In the genomic region with DNA sequence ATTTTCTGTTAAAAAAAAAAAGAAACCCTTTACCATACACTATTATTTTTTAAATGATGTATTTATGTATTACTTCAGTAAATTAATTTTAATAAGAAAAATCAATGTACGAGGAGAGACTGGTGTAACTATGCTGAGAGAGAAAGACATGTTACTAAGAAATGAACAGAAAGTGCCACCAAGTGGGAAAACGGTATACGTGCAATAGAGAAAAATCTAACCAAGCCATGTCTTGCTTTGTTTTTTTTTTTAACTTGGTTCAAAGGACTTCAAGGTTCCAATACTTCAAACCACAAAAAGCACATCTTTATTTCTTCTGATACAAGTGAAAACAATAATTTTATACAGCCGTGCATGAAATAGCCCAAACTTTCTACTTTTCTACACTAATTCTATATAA, we compare ENCODE assay signal across 10 cellular contexts. TPM values are rescaled to one million over a fixed set of nuclear protein-coding genes. Genes with fewer than 3 reads are reported as not detected.
DNase-seq lines count a peak whose midpoint lies in the region; ATAC-seq, FAIRE-seq and TF ChIP-seq lines count a peak whose summit lies in the region.
"Had no signal": no experiment of that assay in that cellular context is flagged by ENCODE, and none has a peak within 500 bp of the region (broad histone marks: within the 10 kb centered on the region; RNA-seq: fewer than 3 reads in every experiment).

No MANE protein-coding gene starts in this region.

- H3K27me3 ChIP-seq in DND-41 (ENCODE audit: insufficient read depth, low read length, poor library complexity) (no peaks in the 10 kb centered on the region), Karpas-422 (ENCODE audit: low read length) (no peaks in the 10 kb centered on the region), bronchial epithelial cell (ENCODE audit: control insufficient read depth, insufficient read depth, low read length) (no peaks in the 10 kb centered on the region)
- H3K27me3 ChIP-seq in naive thymus-derived CD4-positive, alpha-beta T cell (ENCODE audit: control insufficient read depth in 2 of 2, insufficient read depth in 2 of 2, low read length in 2 of 2), result no peaks in the 10 kb centered on the region

- peak; percentile 50 for TF ChIP-seq CTCF in DND-41 (IDR thresholded peaks at IDR 0.05; ENCODE audit: borderline replicate concordance, extremely low read depth, low read length, poor library complexity, severe bottlenecking)
- no peak for TF ChIP-seq CTCF in bronchial epithelial cell (IDR thresholded peaks at IDR 0.05; ENCODE audit: insufficient read depth, low read length, severe bottlenecking)

- H3K36me3 Mint-ChIP-seq in naive thymus-derived CD4-positive, alpha-beta T cell, result peaks cover 5 to 22% (median 9%) of the 10 kb centered on the region in 5 donors
- H3K36me3 Mint-ChIP-seq in stimulated activated effector memory CD8-positive, alpha-beta T cell treated with anti-CD3 and anti-CD28 coated beads, Interleukin-12 subunit alpha, Interleukin-12 subunit beta, amount 100 ng/mL, for 72 hours, result peaks cover 34% of the 10 kb centered on the region

- peaks cover 15% of the 10 kb centered on the region; the same call in 1 of the 2 replicates for H3K36me3 ChIP-seq in DND-41 (ENCODE audit: insufficient read depth, low read length)
- H3K36me3 ChIP-seq in Karpas-422 (ENCODE audit: insufficient read depth, low read length), result peaks cover 23% of the 10 kb centered on the region
- H3K36me3 ChIP-seq in bronchial epithelial cell (ENCODE audit: control insufficient read depth, insufficient read depth, low read length), result no peaks in the 10 kb centered on the region
- H3K36me3 ChIP-seq in naive thymus-derived CD4-positive, alpha-beta T cell (ENCODE audit: control insufficient read depth in 2 of 3, insufficient read depth in 3 of 3, low read length in 3 of 3), result peaks cover 0 to 3% (median 0%) of the 10 kb centered on the region in 3 experiments

- intact Hi-C loops in naive thymus-derived CD4-positive, alpha-beta T cell (cut with micrococcal nuclease), result loop anchor here (1.0 to 10.0 kb wide), 11 partner anchors 92 to 1524 kb away; partner anchors contain the start of genes NR2C1 (in 1 of the 2) and PLXNC1 (in 1 of the 2)

- H3K4me1 ChIP-seq in DND-41 (ENCODE audit: insufficient read depth, low read length) (no peaks in the 10 kb centered on the region), Karpas-422 (ENCODE audit: low read length) (peaks cover 57% of the 10 kb centered on the region)
- H3K4me1 ChIP-seq in naive thymus-derived CD4-positive, alpha-beta T cell (ENCODE audit: control insufficient read depth in 2 of 2, insufficient read depth in 2 of 2, low read length in 2 of 2), result peaks cover 0 to 32% of the 10 kb centered on the region in 2 donors

- peak; percentile 39; the same call in 1 of the 3 replicates for ATAC-seq in DND-41 (ENCODE audit: insufficient read depth, low read depth)
- ATAC-seq in naive thymus-derived CD4-positive, alpha-beta T cell, result peak; percentile 76
- ATAC-seq in stimulated activated effector memory CD8-positive, alpha-beta T cell treated with anti-CD3 and anti-CD28 coated beads, Interleukin-12 subunit alpha, Interleukin-12 subunit beta, amount 100 ng/mL, for 72 hours, result no peak
- no peak for ATAC-seq in HG03097 (IDR thresholded peaks at IDR 0.05; ENCODE audit: low FRiP score, unreplicated experiment)

- no peaks in the 10 kb centered on the region for H3K27me3 Mint-ChIP-seq in naive thymus-derived CD4-positive, alpha-beta T cell

- no peak overlapping the region for H3K4me2 ChIP-seq in DND-41 (ENCODE audit: insufficient read depth, low read length)
- no peak overlapping the region for H3K4me2 ChIP-seq in Karpas-422 (ENCODE audit: low read depth, low read length, poor library complexity, severe bottlenecking)

- H3K4me3 ChIP-seq in DND-41 (ENCODE audit: low read depth in 1 of 2, low read length in 2 of 2), result no peak overlapping the region
- H3K4me3 ChIP-seq in Karpas-422 (ENCODE audit: low read length), result no peak overlapping the region
- H3K4me3 ChIP-seq in bronchial epithelial cell (ENCODE audit: low read depth, low read length), result no peak overlapping the region
- no peak overlapping the region for H3K4me3 ChIP-seq in naive thymus-derived CD4-positive, alpha-beta T cell (ENCODE audit: low read length)

- CTCF ChIA-PET in naive thymus-derived CD4-positive, alpha-beta T cell (lab: Charles Lee), result interaction anchor here (1.4 to 2.1 kb wide), 4 partner anchors 10 to 376 kb away, joined by 4 to 12 read pairs (median 6); no protein-coding TSS in a partner anchor

- peak overlapping the region in 8 of 9 donors; percentile 30 to 86 (median 72) for H3K27ac Mint-ChIP-seq in naive thymus-derived CD4-positive, alpha-beta T cell
- H3K27ac Mint-ChIP-seq in stimulated activated effector memory CD8-positive, alpha-beta T cell treated with anti-CD3 and anti-CD28 coated beads, Interleukin-12 subunit alpha, Interleukin-12 subunit beta, amount 100 ng/mL, for 72 hours, result no peak overlapping the region

- no peaks in the 10 kb centered on the region for H3K9me2 ChIP-seq in Karpas-422 (replicated peaks; ENCODE audit: insufficient read depth, low read length)

- DNase-seq in DND-41, result no peak
- DNase-seq in Karpas-422, result peak; percentile 58
- peak; percentile 22 for DNase-seq in bronchial epithelial cell (ENCODE audit: low read depth)
- peak in 7 of 9 donors; percentile 20 to 73 (median 60) for DNase-seq in naive thymus-derived CD4-positive, alpha-beta T cell
- DNase-seq in stimulated activated effector memory CD8-positive, alpha-beta T cell treated with anti-CD3 and anti-CD28 coated beads, Interleukin-12 subunit alpha, Interleukin-12 subunit beta, amount 100 ng/mL, for 72 hours (ENCODE audit: low spot score in 2 of 2), result no peak
- DNase-seq in NCI-H446 treated with DMSO at 0.1 percent for 48 hours (lab: John Stamatoyannopoulos, UW), result no peak
- DNase-seq in HK-2 (ENCODE audit: unreplicated experiment), result no peak
- DNase-seq: effector CD4-positive, alpha-beta T cell; NCI-H82 had no signal

- peaks cover 22 to 88% (median 67%) of the 10 kb centered on the region in 7 donors for H3K4me1 Mint-ChIP-seq in naive thymus-derived CD4-positive, alpha-beta T cell
- H3K4me1 Mint-ChIP-seq in stimulated activated effector memory CD8-positive, alpha-beta T cell treated with anti-CD3 and anti-CD28 coated beads, Interleukin-12 subunit alpha, Interleukin-12 subunit beta, amount 100 ng/mL, for 72 hours, result peaks cover 23% of the 10 kb centered on the region

- FAIRE-seq in bronchial epithelial cell (lab: Jason Lieb, UNC), result no peak

- H3K9me3 ChIP-seq in DND-41 (ENCODE audit: insufficient read depth, low read length, severe bottlenecking), result no peaks in the 10 kb centered on the region
- no peaks in the 10 kb centered on the region for H3K9me3 ChIP-seq in Karpas-422 (ENCODE audit: low read length)
- no peaks in the 10 kb centered on the region for H3K9me3 ChIP-seq in naive thymus-derived CD4-positive, alpha-beta T cell (ENCODE audit: control insufficient read depth in 2 of 3, low read length in 3 of 3)

- no peak overlapping the region for H3K27ac ChIP-seq in DND-41 (ENCODE audit: low read length)
- no peak overlapping the region for H3K27ac ChIP-seq in Karpas-422 (ENCODE audit: low read length)
- H3K27ac ChIP-seq in naive thymus-derived CD4-positive, alpha-beta T cell (ENCODE audit: low read depth, low read length), result no peak overlapping the region

- no peaks in the 10 kb centered on the region for H3K9me3 Mint-ChIP-seq in naive thymus-derived CD4-positive, alpha-beta T cell
- H3K9me3 Mint-ChIP-seq in stimulated activated effector memory CD8-positive, alpha-beta T cell treated with anti-CD3 and anti-CD28 coated beads, Interleukin-12 subunit alpha, Interleukin-12 subunit beta, amount 100 ng/mL, for 72 hours, result no peaks in the 10 kb centered on the region

- H4K20me1 ChIP-seq in DND-41 (ENCODE audit: insufficient read depth, low read length), result peaks cover 18% of the 10 kb centered on the region; the same call in 1 of the 2 replicates
- H4K20me1 ChIP-seq in Karpas-422 (ENCODE audit: insufficient read depth, low read depth, low read length), result no peaks in the 10 kb centered on the region

- no peak overlapping the region for H3K9ac ChIP-seq in DND-41 (ENCODE audit: low read depth, low read length)
- H3K9ac ChIP-seq in Karpas-422 (ENCODE audit: low read length), result no peak overlapping the region

- H2AFZ ChIP-seq in DND-41 (ENCODE audit: low read depth, low read length) (no peak overlapping the region), Karpas-422 (ENCODE audit: low read length) (no peak overlapping the region)

- POLR2A ChIA-PET in naive thymus-derived CD4-positive, alpha-beta T cell (lab: Charles Lee), result interaction anchor here (0.6 to 3.2 kb wide), 3 partner anchors 8 to 350 kb away, joined by 4 to 10 read pairs (median 5); partner anchors contain the start of gene NDUFA12

- H3K79me2 ChIP-seq in DND-41 (ENCODE audit: insufficient read depth, low read length) (peaks cover 16% of the 10 kb centered on the region), Karpas-422 (ENCODE audit: low read length) (peaks cover 82% of the 10 kb centered on the region)

- peak overlapping the region in 9 of 10 donors; percentile 24 to 73 (median 59) for H3K4me3 Mint-ChIP-seq in naive thymus-derived CD4-positive, alpha-beta T cell
- H3K4me3 Mint-ChIP-seq in stimulated activated effector memory CD8-positive, alpha-beta T cell treated with anti-CD3 and anti-CD28 coated beads, Interleukin-12 subunit alpha, Interleukin-12 subunit beta, amount 100 ng/mL, for 72 hours, result no peak overlapping the region

RNA-seq across cellular contexts. Expression of gene NDUFA12, which starts 22.9 kb away (rescaled TPM):
- 150 and 188 TPM in 2 replicates for total RNA-seq in Karpas-422 (2014; rRNA removed; shearing (Covaris generic); ENCODE audit: low replicate concordance)
- 112 and 173 TPM in 2 replicates for total RNA-seq in bronchial epithelial cell
- 100 to 1,000 TPM in 1 of 5 experiments, 10 to 100 TPM in 4; 57.8 to 123 (median 68.5) TPM for total RNA-seq in naive thymus-derived CD4-positive, alpha-beta T cell
- polyA plus RNA-seq in naive thymus-derived CD4-positive, alpha-beta T cell, result 100 to 1,000 TPM; 393 to 507 TPM

Comparison
In these comparisons a context has a peak if more than half of its experiments do, and no peak if none do; other contexts are left out.
1. ATAC-seq: peak in DND-41 (single experiment) and naive thymus-derived CD4-positive, alpha-beta T cell (single experiment); none in stimulated activated effector memory CD8-positive, alpha-beta T cell treated with anti-CD3 and anti-CD28 coated beads, Interleukin-12 subunit alpha, Interleukin-12 subunit beta, amount 100 ng/mL, for 72 hours (single experiment) and HG03097 (single experiment).
2. DNase-seq: peak in Karpas-422 (single experiment), bronchial epithelial cell (single experiment) and naive thymus-derived CD4-positive, alpha-beta T cell (7 of 9); none in DND-41 (single experiment), stimulated activated effector memory CD8-positive, alpha-beta T cell treated with anti-CD3 and anti-CD28 coated beads, Interleukin-12 subunit alpha, Interleukin-12 subunit beta, amount 100 ng/mL, for 72 hours (0 of 2), NCI-H446 treated with DMSO at 0.1 percent for 48 hours (single experiment) and HK-2 (single experiment).